ENCODE assay signal across 19 cellular contexts in genomic region chr19:9911524-9911923, GRCh38. TPM values are rescaled to one million over a fixed set of nuclear protein-coding genes. Genes with fewer than 3 reads are reported as not detected.
DNase-seq lines count a peak whose midpoint lies in the region; ATAC-seq and TF ChIP-seq lines count a peak whose summit lies in the region.
"Had no signal": no experiment of that assay in that cellular context is flagged by ENCODE, and none has a peak within 500 bp of the region (broad histone marks: within the 10 kb centered on the region; RNA-seq: fewer than 3 reads in every experiment).

No MANE protein-coding gene starts in this region.

- no peaks in the 10 kb centered on the region for H3K27me3 ChIP-seq in lung (ENCODE audit: control insufficient read depth, insufficient read depth)

- H3K9me3 ChIP-seq in HEK293 (ENCODE audit: control insufficient read depth, insufficient read depth, low read depth, low read length): no peaks in the 10 kb centered on the region
- H3K9me3 ChIP-seq in SK-N-MC (ENCODE audit: low read depth, low read length): no peaks in the 10 kb centered on the region
- no peaks in the 10 kb centered on the region for H3K9me3 ChIP-seq in lung (ENCODE audit: control insufficient read depth in 2 of 2, insufficient read depth in 1 of 2, low read length in 1 of 2)
- H3K9me3 ChIP-seq: A549 had no signal

- no peak overlapping the region for H3K4me3 ChIP-seq in HEK293 (ENCODE audit: low read depth, low read length)
- H3K4me3 ChIP-seq in SK-N-MC: peak overlapping the region; percentile 80
- H3K4me3 ChIP-seq in lung: peak overlapping the region; percentile 4
- H3K4me3 ChIP-seq: A549 had no signal

- no peaks in the 10 kb centered on the region for H3K36me3 ChIP-seq in HEK293 (ENCODE audit: control insufficient read depth in 2 of 2, insufficient read depth in 1 of 2, low read length in 2 of 2)
- H3K36me3 ChIP-seq in SK-N-MC (ENCODE audit: insufficient read depth, low read length): peaks cover 27% of the 10 kb centered on the region
- H3K36me3 ChIP-seq in lung (ENCODE audit: control insufficient read depth in 2 of 2, insufficient read depth in 2 of 2, low read length in 2 of 2): no peaks in the 10 kb centered on the region

- CTCF ChIA-PET in HEK293 (lab: Yijun Ruan, JAX): interaction anchor here (0.6 to 1.0 kb wide), 3 partner anchors 14 to 765 kb away, joined by 3 to 4 read pairs (median 3); no protein-coding TSS in a partner anchor

- POLR2A ChIA-PET in HEK293 (lab: Yijun Ruan, JAX): no interaction called here

- ATAC-seq in lung (ENCODE audit: insufficient read depth, low FRiP score): no peak
- no peak for ATAC-seq in GM21737 (IDR thresholded peaks at IDR 0.05; ENCODE audit: unreplicated experiment)
- ATAC-seq: A549, GM23338, HCT116 had no signal

- no peak overlapping the region for H3K9ac ChIP-seq in SK-N-MC (ENCODE audit: insufficient read length)

- DNase-seq in SK-N-MC (ENCODE audit: low read depth, low spot score): no peak
- DNase-seq in lung (ENCODE audit: low spot score): no peak
- no peak for DNase-seq in progenitor cell of endocrine pancreas (ENCODE audit: low spot score, unreplicated experiment)
- no peak for DNase-seq in activated CD4-positive, CD25-positive, alpha-beta regulatory T cell treated with anti-CD3 and anti-CD28 coated beads, Interleukin-2, amount 50 U/mL, for 72 hours
- DNase-seq: 8988T; C1 segment of cervical spinal cord; Calu3; CD4-positive, alpha-beta memory T cell; COR-L47; DMS53; DMS79 treated with DMSO at 0.1 percent for 48 hours; GF-D8; H9; HFFc6 had no signal

- TF ChIP-seq CTCF in HEK293 (tag by site-specific recombination; IDR thresholded peaks at IDR 0.05): no peak
- TF ChIP-seq CTCF in lung (IDR thresholded peaks at IDR 0.05; ENCODE audit: control extremely low read depth, extremely low read depth): no peak
- TF ChIP-seq CTCF in progenitor cell of endocrine pancreas (IDR thresholded peaks at IDR 0.05; ENCODE audit: unreplicated experiment): no peak

- no peaks in the 10 kb centered on the region for H3K9me3 Mint-ChIP-seq in progenitor cell of endocrine pancreas (ENCODE audit: low read depth)
- H3K9me3 Mint-ChIP-seq: CD4-positive, alpha-beta memory T cell; GM23338; H9; HFFc6 had no signal

- H3K36me3 Mint-ChIP-seq in progenitor cell of endocrine pancreas (ENCODE audit: insufficient read depth): peaks cover 1% of the 10 kb centered on the region
- H3K36me3 Mint-ChIP-seq: CD4-positive, alpha-beta memory T cell had no signal

- H3K4me3 Mint-ChIP-seq in progenitor cell of endocrine pancreas (ENCODE audit: low read depth): no peak overlapping the region
- H3K4me3 Mint-ChIP-seq: CD4-positive, alpha-beta memory T cell; GM23338; H9; HFFc6 had no signal

- H3K4me1 ChIP-seq in HEK293 (ENCODE audit: control insufficient read depth, insufficient read depth, low read length) (no peaks in the 10 kb centered on the region), lung (ENCODE audit: control insufficient read depth in 2 of 2, insufficient read depth in 2 of 2, low read length in 2 of 2) (no peaks in the 10 kb centered on the region)

- WGBS in lung, 2 donors: 57 to 74% methylated on average over 2 of the region's 2 CpGs

- H3K27ac Mint-ChIP-seq in progenitor cell of endocrine pancreas: no peak overlapping the region
- H3K27ac Mint-ChIP-seq: CD4-positive, alpha-beta memory T cell; GM23338; H9; HFFc6 had no signal

- H3K27ac ChIP-seq in HEK293 (ENCODE audit: extremely low read depth, low read depth, low read length) (no peak overlapping the region), SK-N-MC (0 out of 2 replicates have a peak overlapping the region, but pooled peaks have one; percentile 55), lung (ENCODE audit: low read depth in 1 of 2, low read length in 1 of 2) (no peak overlapping the region)
- H3K27ac ChIP-seq: A549 had no signal

- H3K4me1 Mint-ChIP-seq in progenitor cell of endocrine pancreas (ENCODE audit: low read depth): peaks cover 5% of the 10 kb centered on the region

- no peaks in the 10 kb centered on the region for H3K27me3 Mint-ChIP-seq in progenitor cell of endocrine pancreas

TF ChIP-seq in HEK293, 187 proteins besides CTCF, POLR2A, EP300 and RAD21:
- TF ChIP-seq, protein P1, sequence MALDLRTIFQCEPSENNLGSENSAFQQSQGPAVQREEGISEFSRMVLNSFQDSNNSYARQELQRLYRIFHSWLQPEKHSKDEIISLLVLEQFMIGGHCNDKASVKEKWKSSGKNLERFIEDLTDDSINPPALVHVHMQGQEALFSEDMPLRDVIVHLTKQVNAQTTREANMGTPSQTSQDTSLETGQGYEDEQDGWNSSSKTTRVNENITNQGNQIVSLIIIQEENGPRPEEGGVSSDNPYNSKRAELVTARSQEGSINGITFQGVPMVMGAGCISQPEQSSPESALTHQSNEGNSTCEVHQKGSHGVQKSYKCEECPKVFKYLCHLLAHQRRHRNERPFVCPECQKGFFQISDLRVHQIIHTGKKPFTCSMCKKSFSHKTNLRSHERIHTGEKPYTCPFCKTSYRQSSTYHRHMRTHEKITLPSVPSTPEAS (tag by site-specific recombination; IDR thresholded peaks at IDR 0.05): peak; percentile 85
- TF ChIP-seq TRIM28 (IDR thresholded peaks at IDR 0.05; ENCODE audit: borderline replicate concordance, low read length) (no peak), ZFHX2 (tag by site-specific recombination; conservative IDR thresholded peaks at IDR 0.05) (no peak)

RNA-seq across cellular contexts. Expression of gene OLFM2, which starts 24.8 kb away (rescaled TPM):
- total RNA-seq in lung: 10 to 100 TPM in 1 of 2 donors, 1 to 10 TPM in 1; 5.8 to 11.9 TPM
- 10 to 100 TPM in 1 of 2 donors, 1 to 10 TPM in 1; 2.2 to 14.3 TPM for polyA plus RNA-seq in lung
- 55.0 and 57.9 TPM in 2 replicates for total RNA-seq in progenitor cell of endocrine pancreas
